Comparison of ENCODE assay signal across 8 cellular contexts in the genomic region with DNA sequence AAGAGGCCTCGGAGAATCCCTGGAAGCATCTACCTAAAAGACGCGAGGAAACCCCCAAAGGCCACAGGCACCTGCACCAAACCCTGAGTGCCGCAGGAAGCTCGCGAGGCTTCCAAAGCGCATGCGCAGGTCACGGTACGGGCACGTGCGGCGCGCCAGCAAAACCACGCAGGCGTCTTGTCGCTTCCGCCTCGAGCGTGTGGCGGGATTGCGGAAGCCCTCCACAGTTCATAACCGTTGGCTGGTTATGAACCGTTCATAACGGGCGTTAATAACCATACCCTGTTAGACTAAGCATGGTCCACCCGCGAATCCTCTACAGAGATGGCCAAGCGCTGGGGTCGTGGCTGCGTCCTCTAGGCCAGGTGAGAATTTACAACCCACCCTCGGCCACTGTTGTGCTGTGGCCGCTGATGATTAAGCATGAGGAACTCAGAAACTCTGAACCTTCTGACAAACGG. TPM values are rescaled to one million over a fixed set of nuclear protein-coding genes. Genes with fewer than 3 reads are reported as not detected.
DNase-seq lines count a peak whose midpoint lies in the region; ATAC-seq, FAIRE-seq and TF ChIP-seq lines count a peak whose summit lies in the region.

No MANE protein-coding gene starts in this region.

- ATAC-seq in left lobe of liver (peak; percentile 72), GM18517 (IDR thresholded peaks at IDR 0.05; ENCODE audit: unreplicated experiment) (no peak)

- H2AFZ ChIP-seq in astrocyte (ENCODE audit: low read depth, low read length) (peak overlapping the region; percentile 18), smooth muscle cell (ENCODE audit: low read depth) (no peak overlapping the region)

- peaks cover 28% of the 10 kb centered on the region for H3K36me3 Mint-ChIP-seq in T-helper 2 cell treated with Interferon-gamma antibody and Interleukin-4, amounts not matched to agents 5 μg/mL and 100 μg/mL, for 36 hours (ENCODE audit: low read depth)
- H3K36me3 Mint-ChIP-seq in astrocyte (ENCODE audit: low read depth, unreplicated experiment) = peaks cover 8% of the 10 kb centered on the region

- H3K27ac ChIP-seq in astrocyte (ENCODE audit: low read depth, low read length) = no peak overlapping the region
- no peak overlapping the region for H3K27ac ChIP-seq in smooth muscle cell (ENCODE audit: low read depth)

- H3K79me2 ChIP-seq in astrocyte (ENCODE audit: insufficient read depth, low read length) (no peaks in the 10 kb centered on the region), smooth muscle cell (ENCODE audit: low read depth) (no peaks in the 10 kb centered on the region)

- no peaks in the 10 kb centered on the region for H3F3A ChIP-seq in smooth muscle cell (ENCODE audit: low read depth)

- H3K36me3 ChIP-seq in astrocyte (ENCODE audit: insufficient read depth, low read length) (peaks cover 8% of the 10 kb centered on the region), smooth muscle cell (ENCODE audit: low read depth) (no peaks in the 10 kb centered on the region)

- H3K9me3 ChIP-seq in astrocyte (ENCODE audit: insufficient read depth, low read depth, low read length) (no peaks in the 10 kb centered on the region), smooth muscle cell (replicated peaks; ENCODE audit: low read depth) (no peaks in the 10 kb centered on the region)

- peak overlapping the region; percentile 37 for H3K4me3 ChIP-seq in astrocyte (ENCODE audit: insufficient read depth, low read depth, low read length)
- no peak overlapping the region for H3K4me3 ChIP-seq in smooth muscle cell

- H3K9ac ChIP-seq in astrocyte (ENCODE audit: low read length) = no peak overlapping the region
- H3K9ac ChIP-seq in smooth muscle cell (ENCODE audit: low read depth) = no peak overlapping the region

- TF ChIP-seq CTCF in astrocyte (IDR thresholded peaks at IDR 0.05; ENCODE audit: insufficient read depth, low read depth, low read length) = no peak
- no peak for TF ChIP-seq CTCF in smooth muscle cell (IDR thresholded peaks at IDR 0.05; ENCODE audit: borderline replicate concordance, insufficient read depth, poor library complexity, severe bottlenecking)

- no peaks in the 10 kb centered on the region for H4K20me1 ChIP-seq in astrocyte (ENCODE audit: insufficient read depth, low read length)
- H4K20me1 ChIP-seq in smooth muscle cell (ENCODE audit: low read depth) = no peaks in the 10 kb centered on the region

- H3K27me3 ChIP-seq in astrocyte (ENCODE audit: insufficient read depth, low read length) = no peaks in the 10 kb centered on the region
- H3K27me3 ChIP-seq in smooth muscle cell (ENCODE audit: low read depth) = no peaks in the 10 kb centered on the region

- H3K4me1 ChIP-seq in astrocyte (ENCODE audit: insufficient read depth, low read length) (peaks cover 2% of the 10 kb centered on the region), smooth muscle cell (ENCODE audit: low read depth) (no peaks in the 10 kb centered on the region)

- WGBS in smooth muscle cell (ENCODE audit: low lambda C conversion rate) = 97% methylated on average over 34 of the region's 34 CpGs

- peaks cover 12% of the 10 kb centered on the region for H3K4me1 Mint-ChIP-seq in T-helper 2 cell treated with Interferon-gamma antibody and Interleukin-4, amounts not matched to agents 5 μg/mL and 100 μg/mL, for 36 hours (ENCODE audit: low read depth)
- no peaks in the 10 kb centered on the region for H3K4me1 Mint-ChIP-seq in astrocyte (ENCODE audit: low read depth, unreplicated experiment)

- peak overlapping the region; percentile 64 for H3K4me3 Mint-ChIP-seq in T-helper 2 cell treated with Interferon-gamma antibody and Interleukin-4, amounts not matched to agents 5 μg/mL and 100 μg/mL, for 36 hours
- no peak overlapping the region for H3K4me3 Mint-ChIP-seq in astrocyte (ENCODE audit: unreplicated experiment)

- peak overlapping the region; percentile 77 for H3K4me2 ChIP-seq in astrocyte (ENCODE audit: low read length)
- H3K4me2 ChIP-seq in smooth muscle cell = no peak overlapping the region

- H3K9me3 Mint-ChIP-seq in T-helper 2 cell treated with Interferon-gamma antibody and Interleukin-4, amounts not matched to agents 5 μg/mL and 100 μg/mL, for 36 hours = no peaks in the 10 kb centered on the region
- H3K9me3 Mint-ChIP-seq in astrocyte (ENCODE audit: unreplicated experiment) = no peaks in the 10 kb centered on the region

- FAIRE-seq in GM19239 (lab: Jason Lieb, UNC) = no peak
- no peak for FAIRE-seq in astrocyte (lab: Jason Lieb, UNC)

- H3K27me3 Mint-ChIP-seq in T-helper 2 cell treated with Interferon-gamma antibody and Interleukin-4, amounts not matched to agents 5 μg/mL and 100 μg/mL, for 36 hours (ENCODE audit: low read depth) = no peaks in the 10 kb centered on the region
- H3K27me3 Mint-ChIP-seq in astrocyte (ENCODE audit: low read depth, unreplicated experiment) = no peaks in the 10 kb centered on the region

- peak overlapping the region; percentile 67 for H3K27ac Mint-ChIP-seq in T-helper 2 cell treated with Interferon-gamma antibody and Interleukin-4, amounts not matched to agents 5 μg/mL and 100 μg/mL, for 36 hours
- H3K27ac Mint-ChIP-seq in astrocyte (ENCODE audit: unreplicated experiment) = peak overlapping the region; percentile 53

- DNase-seq in GM19239 (ENCODE audit: insufficient read length, low spot score) (peak; percentile 30), astrocyte (ENCODE audit: low read depth) (peak; percentile 10), left lobe of liver (ENCODE audit: low spot score) (peak; percentile 79), NCI-H1048 (lab: John Stamatoyannopoulos, UW) (no peak), smooth muscle cell (lab: John Stamatoyannopoulos, UW; ENCODE audit: unreplicated experiment) (no peak)
- peak; percentile 79 for DNase-seq in T-helper 2 cell treated with Interferon-gamma antibody and Interleukin-4, amounts not matched to agents 5 μg/mL and 100 μg/mL, for 36 hours (ENCODE audit: low spot score)
- peak; percentile 59 to 74 for DNase-seq in stimulated activated CD4-positive, alpha-beta T cell treated with anti-CD3 and anti-CD28 coated beads, Interleukin-4, amount 100 ng/mL, for 48 hours (ENCODE audit: low read depth in 2 of 2)

RNA-seq across cellular contexts. Expression of gene MORC2, which starts 46.4 kb away (rescaled TPM):
- total RNA-seq in astrocyte = 39.7 and 45.9 TPM in 2 replicates
- total RNA-seq in left lobe of liver = 11.9 TPM
- 21.2 and 42.9 TPM in 2 replicates for total RNA-seq in smooth muscle cell
- 21.0 and 22.0 TPM in 2 replicates for polyA plus RNA-seq in smooth muscle cell

RNA-seq across cellular contexts. Expression of gene TUG1, which starts 46.9 kb away (rescaled TPM):
- 107 and 121 TPM in 2 replicates for total RNA-seq in astrocyte
- total RNA-seq in left lobe of liver = 18.2 TPM
- total RNA-seq in smooth muscle cell = 113 and 119 TPM in 2 replicates
- 30.6 and 43.0 TPM in 2 replicates for polyA plus RNA-seq in smooth muscle cell

Comparison
In these comparisons a context has a peak if more than half of its experiments do, and no peak if none do; other contexts are left out.
1. DNase-seq: peak in GM19239 (single experiment), T-helper 2 cell treated with Interferon-gamma antibody and Interleukin-4, amounts not matched to agents 5 μg/mL and 100 μg/mL, for 36 hours (single experiment), astrocyte (single experiment), left lobe of liver (single experiment) and stimulated activated CD4-positive, alpha-beta T cell treated with anti-CD3 and anti-CD28 coated beads, Interleukin-4, amount 100 ng/mL, for 48 hours (2 of 2); none in NCI-H1048 (single experiment) and smooth muscle cell (single experiment).